Comparison of ENCODE assay signal across 13 cellular contexts in the genomic region with DNA sequence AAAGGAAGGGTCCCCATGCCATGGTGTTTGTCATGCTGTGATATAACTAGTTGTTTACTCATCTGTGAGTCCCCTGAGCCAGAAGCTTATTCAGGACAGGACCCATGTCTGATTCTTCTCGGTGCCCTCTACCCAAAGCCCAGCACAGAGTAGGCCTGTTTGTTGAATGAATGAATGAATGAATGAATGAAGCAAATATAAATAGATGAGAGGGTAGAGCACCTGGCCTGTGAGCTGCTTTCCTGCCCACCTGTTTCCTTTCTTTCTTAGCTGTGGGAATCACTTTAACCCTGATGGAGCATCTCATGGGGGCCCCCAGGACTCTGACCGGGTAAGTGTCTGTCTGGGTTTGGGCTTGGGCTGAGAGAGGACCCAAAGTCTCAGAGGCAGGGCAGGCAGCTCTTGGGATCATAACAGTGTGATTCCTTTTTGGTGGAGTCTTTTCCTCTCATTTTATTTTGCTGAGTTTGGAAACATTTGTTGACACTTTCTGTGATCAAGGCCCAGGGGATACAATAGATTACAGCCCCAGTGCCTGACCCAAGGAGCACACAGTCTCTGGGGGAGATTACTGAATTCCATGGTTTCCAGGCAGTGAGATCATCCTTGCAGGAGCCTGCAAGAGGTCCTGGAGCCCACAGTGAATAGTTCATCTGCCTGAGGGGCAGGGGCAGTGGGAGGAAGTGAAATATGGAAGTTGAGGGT. TPM values are rescaled to one million over a fixed set of nuclear protein-coding genes. Genes with fewer than 3 reads are reported as not detected.
DNase-seq lines count a peak whose midpoint lies in the region; ATAC-seq and TF ChIP-seq lines count a peak whose summit lies in the region.
"Had no signal": no experiment of that assay in that cellular context is flagged by ENCODE, and none has a peak within 500 bp of the region (broad histone marks: within the 10 kb centered on the region; RNA-seq: fewer than 3 reads in every experiment).

No MANE protein-coding gene starts in this region.

- no peaks in the 10 kb centered on the region for H3K27me3 ChIP-seq in right atrium auricular region
- no peaks in the 10 kb centered on the region for H3K27me3 ChIP-seq in upper lobe of right lung
- H3K27me3 ChIP-seq: hepatocyte, transverse colon had no signal

- TF ChIP-seq CTCF in right atrium auricular region (IDR thresholded peaks at IDR 0.05) (no peak), fibroblast of pulmonary artery (IDR thresholded peaks at IDR 0.05; ENCODE audit: low read length, missing control alignments) (no peak), upper lobe of right lung (IDR thresholded peaks at IDR 0.05) (no peak)

- DNase-seq in Right ventricle myocardium inferior (ENCODE audit: missing footprints) = no peak
- no peak for DNase-seq in right atrium auricular region (ENCODE audit: low spot score)
- DNase-seq in fibroblast of pulmonary artery (ENCODE audit: low read depth) = peak; percentile 31
- DNase-seq in upper lobe of right lung = no peak
- DNase-seq in NCI-H524 (lab: John Stamatoyannopoulos, UW) = no peak
- no peak for DNase-seq in COR-L47 (lab: John Stamatoyannopoulos, UW)
- DNase-seq: H9, lower lobe of right lung, NCI-H1417 treated with DMSO at 0.1 percent for 48 hours, NCI-H446 treated with DMSO at 0.1 percent for 48 hours, transverse colon had no signal

- H3K27ac ChIP-seq in right atrium auricular region (no peak overlapping the region), upper lobe of right lung (no peak overlapping the region)
- H3K27ac ChIP-seq: hepatocyte, lower lobe of right lung, transverse colon had no signal

- H3K36me3 ChIP-seq in right atrium auricular region = peaks cover 7% of the 10 kb centered on the region
- H3K36me3 ChIP-seq in upper lobe of right lung = peaks cover 23% of the 10 kb centered on the region
- H3K36me3 ChIP-seq: transverse colon had no signal

- H3K9me3 ChIP-seq in right atrium auricular region (no peaks in the 10 kb centered on the region), upper lobe of right lung (no peaks in the 10 kb centered on the region)
- H3K9me3 ChIP-seq: lower lobe of right lung, transverse colon had no signal

- ATAC-seq in Right ventricle myocardium inferior = peak; percentile 79
- peak; percentile 30 for ATAC-seq in upper lobe of right lung
- ATAC-seq: lower lobe of right lung had no signal

- H3K4me3 ChIP-seq in right atrium auricular region (no peak overlapping the region), fibroblast of pulmonary artery (replicated peaks; ENCODE audit: low read depth, low read length) (no peak overlapping the region), upper lobe of right lung (no peak overlapping the region)
- H3K4me3 ChIP-seq: hepatocyte, lower lobe of right lung, smooth muscle cell, transverse colon had no signal

- intact Hi-C loops in Right ventricle myocardium inferior (cut with DNase I) = no loop called here
- intact Hi-C loops in upper lobe of right lung (cut with DNase I) = no loop called here

- peaks cover 0 to 28% of the 10 kb centered on the region in 2 donors for H3K4me1 ChIP-seq in right atrium auricular region
- H3K4me1 ChIP-seq in upper lobe of right lung = peaks cover 6% of the 10 kb centered on the region

RNA-seq across cellular contexts. Expression of a gene that starts 7.4 kb away (rescaled TPM):
- total RNA-seq in Right ventricle myocardium inferior (23.5 TPM), right atrium auricular region (10 to 100 TPM; 13.8 to 18.6 TPM), upper lobe of right lung (31.9 TPM)

RNA-seq across cellular contexts. Expression of a gene that starts 7.5 kb away (rescaled TPM):
- total RNA-seq in Right ventricle myocardium inferior (0.27 TPM), right atrium auricular region (under 1 TPM; 0.26 to 0.86 TPM), upper lobe of right lung (0.26 TPM)

RNA-seq across cellular contexts. Expression of a gene that starts 16.1 kb away (rescaled TPM):
- total RNA-seq in Right ventricle myocardium inferior = 30.1 TPM
- 10 to 100 TPM; 27.5 to 34.3 TPM for total RNA-seq in right atrium auricular region
- total RNA-seq in upper lobe of right lung = 63.3 TPM

RNA-seq across cellular contexts. Expression of a gene that starts 32.0 kb away (rescaled TPM):
- total RNA-seq in Right ventricle myocardium inferior = 51.0 TPM
- total RNA-seq in right atrium auricular region = 100 to 1,000 TPM in 1 of 2 donors, 10 to 100 TPM in 1; 79.1 to 124 TPM
- total RNA-seq in upper lobe of right lung = 37.0 TPM

RNA-seq across cellular contexts. Expression of a gene that starts 38.1 kb away (rescaled TPM):
- total RNA-seq in Right ventricle myocardium inferior (72.1 TPM), right atrium auricular region (10 to 100 TPM; 51.4 to 53.8 TPM), upper lobe of right lung (98.9 TPM)
